In the genomic region with DNA sequence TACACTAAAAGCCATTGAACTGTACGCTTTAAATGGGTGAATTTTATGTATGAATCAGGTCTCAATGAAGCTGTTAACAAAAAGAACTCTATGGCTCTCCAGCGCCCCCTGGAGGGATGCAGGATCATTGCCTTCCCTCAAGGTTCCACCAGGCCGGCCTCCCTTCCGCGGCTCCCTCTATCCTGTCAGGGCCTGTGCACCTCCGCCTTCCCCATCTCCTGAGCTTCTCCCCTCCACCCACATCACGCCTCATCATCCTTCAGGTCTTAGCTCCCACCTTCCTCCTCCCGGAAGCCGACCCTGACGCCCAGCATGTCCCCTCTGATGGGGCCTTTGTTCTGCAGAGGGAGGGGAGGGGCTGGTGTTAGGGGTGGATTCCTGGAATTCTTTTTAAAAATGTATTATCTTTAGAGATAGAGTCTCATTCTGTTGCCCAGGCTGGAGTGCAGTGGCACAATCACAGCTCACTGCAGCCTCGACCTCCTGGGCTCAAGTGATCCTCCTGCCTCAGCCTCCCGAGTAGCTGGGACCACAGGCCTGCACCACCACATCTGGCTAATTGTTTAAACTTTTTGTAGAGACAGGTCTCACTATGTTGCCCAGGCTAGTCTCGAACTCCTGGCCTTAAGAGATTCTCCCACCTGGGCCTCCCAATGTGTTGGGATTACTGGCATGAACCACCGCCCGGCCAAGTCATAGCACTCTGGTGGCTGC, we compare ENCODE assay signal across 8 cellular contexts. TPM values are rescaled to one million over a fixed set of nuclear protein-coding genes. Genes with fewer than 3 reads are reported as not detected.
DNase-seq lines count a peak whose midpoint lies in the region; ATAC-seq and TF ChIP-seq lines count a peak whose summit lies in the region.

No MANE protein-coding gene starts in this region.

- no peaks in the 10 kb centered on the region for H4K20me1 ChIP-seq in PC-3 (ENCODE audit: low read length)

- no peak overlapping the region for H3K27ac ChIP-seq in PC-3 (ENCODE audit: low read length)

- H3K27ac Mint-ChIP-seq in nephron progenitor cell: no peak overlapping the region

- POLR2A ChIA-PET in PC-3 (lab: Charles Lee; ENCODE audit: unreplicated experiment): no interaction called here

- BruUV-seq in PC-3 (replicated peaks; lab: Mats Ljungman, UMichigan): no TSS peak

- H3K4me3 ChIP-seq in PC-3 (ENCODE audit: low read length) (no peak overlapping the region), fibroblast of mammary gland (ENCODE audit: control insufficient read depth, low read depth, low read length) (no peak overlapping the region)

- no peaks in the 10 kb centered on the region for H3K27me3 ChIP-seq in PC-3 (ENCODE audit: low read length)

- H3K36me3 ChIP-seq in PC-3 (ENCODE audit: low read depth, low read length): no peaks in the 10 kb centered on the region

- no peak overlapping the region for H3K9ac ChIP-seq in PC-3 (ENCODE audit: low read length)

- peak; percentile 71 for DNase-seq in COLO668 (lab: John Stamatoyannopoulos, UW; ENCODE audit: unreplicated experiment)
- peak; percentile 28 for DNase-seq in HS-5 (ENCODE audit: low read depth)
- DNase-seq in PC-3: peak; percentile 72
- DNase-seq in activated T-cell treated with anti-CD3 and anti-CD28 coated beads, Interleukin-2, amount 50 U/mL, for 1 hour: peak; percentile 80
- peak; percentile 72 for DNase-seq in fibroblast of mammary gland (ENCODE audit: low read depth)
- peak; percentile 85 for DNase-seq in nephron progenitor cell
- DNase-seq in stimulated activated naive CD8-positive, alpha-beta T cell treated with anti-CD3 and anti-CD28 coated beads, Interleukin-15, Interleukin-2, amounts not matched to agents 100 U/mL and 50 U/mL, for 24 hours: peak; percentile 88

- H3F3A ChIP-seq in PC-3 (ENCODE audit: low read length, unreplicated experiment): no peaks in the 10 kb centered on the region

- peaks cover 6% of the 10 kb centered on the region for H3K27me3 Mint-ChIP-seq in nephron progenitor cell (ENCODE audit: low read depth, poor library complexity)

- no peak overlapping the region for H3K4me3 Mint-ChIP-seq in nephron progenitor cell

- no peaks in the 10 kb centered on the region for H3K4me1 ChIP-seq in PC-3 (ENCODE audit: insufficient read depth, low read length)

- CTCF ChIA-PET in PC-3 (lab: Charles Lee): interaction anchor here (0.5 to 0.7 kb wide), 2 partner anchors 22 to 142 kb away, joined by 3 to 7 read pairs; no protein-coding TSS in a partner anchor

- ATAC-seq in PC-3 (peak; percentile 85), GM18502 (IDR thresholded peaks at IDR 0.05; ENCODE audit: poor library complexity, unreplicated experiment) (no peak)
- peak; percentile 76 for ATAC-seq in stimulated activated naive CD8-positive, alpha-beta T cell treated with anti-CD3 and anti-CD28 coated beads, Interleukin-15, Interleukin-2, amounts not matched to agents 100 U/mL and 50 U/mL, for 24 hours

- no peak overlapping the region for H2AFZ ChIP-seq in PC-3 (ENCODE audit: low read length)

- H3K4me2 ChIP-seq in PC-3 (ENCODE audit: low read length): no peak overlapping the region

- no peaks in the 10 kb centered on the region for H3K4me1 Mint-ChIP-seq in nephron progenitor cell

- H3K9me3 ChIP-seq in PC-3 (ENCODE audit: low read length): no peaks in the 10 kb centered on the region

- intact Hi-C loops in PC-3 (cut with micrococcal nuclease): loop anchor here (1.0 kb wide), 1 partner anchor 95 kb away; no protein-coding TSS in a partner anchor

- no peaks in the 10 kb centered on the region for H3K79me2 ChIP-seq in PC-3 (ENCODE audit: low read length)

- H3K36me3 Mint-ChIP-seq in nephron progenitor cell (ENCODE audit: low read depth): no peaks in the 10 kb centered on the region

- peaks cover 10% of the 10 kb centered on the region for H3K9me3 Mint-ChIP-seq in nephron progenitor cell

- peak; percentile 80 for TF ChIP-seq CTCF in PC-3 (conservative IDR thresholded peaks at IDR 0.05; ENCODE audit: low read depth, low read length)
- TF ChIP-seq CTCF in fibroblast of mammary gland (conservative IDR thresholded peaks at IDR 0.05; ENCODE audit: control insufficient read depth, insufficient read depth, low read depth, low read length): peak; percentile 89
- peak; percentile 91 for TF ChIP-seq CTCF in nephron progenitor cell (IDR thresholded peaks at IDR 0.05)

- no peaks in the 10 kb centered on the region for H3K9me2 ChIP-seq in PC-3 (replicated peaks; ENCODE audit: low read length)

RNA-seq across cellular contexts. Expression of a gene that starts 27.7 kb away (rescaled TPM):
- 0.75 and 1.3 TPM in 2 replicates for total RNA-seq in PC-3 (2014; rRNA removed)

RNA-seq across cellular contexts. Expression of a gene that starts 42.6 kb away (rescaled TPM):
- total RNA-seq in PC-3 (2014; rRNA removed): 28.3 and 37.5 TPM in 2 replicates

RNA-seq across cellular contexts. Expression of a gene that starts 59.7 kb away (rescaled TPM):
- total RNA-seq in PC-3 (2014; rRNA removed): not detected in 2 replicates

Comparison
In these comparisons a context has a peak if more than half of its experiments do, and no peak if none do; other contexts are left out.
1. DNase-seq: peak in every context shown above with its lines; median percentile 88 in stimulated activated naive CD8-positive, alpha-beta T cell treated with anti-CD3 and anti-CD28 coated beads, Interleukin-15, Interleukin-2, amounts not matched to agents 100 U/mL and 50 U/mL, for 24 hours; 85 in nephron progenitor cell; 80 in activated T-cell treated with anti-CD3 and anti-CD28 coated beads, Interleukin-2, amount 50 U/mL, for 1 hour; 72 in PC-3; 72 in fibroblast of mammary gland; 71 in COLO668; 28 in HS-5.